ENCODE assay signal across 12 cellular contexts in the genomic region with DNA sequence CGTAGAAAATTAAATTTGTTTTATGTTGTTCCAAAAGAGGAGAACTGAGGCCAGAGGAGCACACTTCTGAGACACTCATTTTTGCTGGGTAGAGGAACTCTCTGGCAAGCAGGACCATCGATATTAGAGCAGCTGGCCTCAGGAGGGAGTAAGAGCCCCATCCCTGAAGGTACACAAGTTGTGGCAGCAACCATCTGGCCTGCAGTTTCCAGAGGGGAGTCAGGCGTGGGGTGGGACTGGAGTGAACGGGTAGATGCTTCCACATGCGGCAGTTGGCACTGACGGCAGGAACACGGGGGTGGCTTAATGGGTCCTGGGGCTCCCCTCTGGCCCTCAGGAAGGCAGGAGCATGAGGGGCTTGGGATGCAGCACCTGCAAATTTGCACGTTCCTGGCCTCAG. TPM values are rescaled to one million over a fixed set of nuclear protein-coding genes. Genes with fewer than 3 reads are reported as not detected.
A peak's percentile ranks its signal among the peaks of the same experiment; 100 is the strongest.
DNase-seq lines count a peak whose midpoint lies in the region; ATAC-seq, FAIRE-seq and TF ChIP-seq lines count a peak whose summit lies in the region.
"Had no signal": no experiment of that assay in that cellular context is flagged by ENCODE, and none has a peak within 500 bp of the region (broad histone marks: within the 10 kb centered on the region; RNA-seq: fewer than 3 reads in every experiment).

No MANE protein-coding gene starts in this region.

- RAD21 ChIA-PET in GM12878 (lab: Charles Lee; ENCODE audit: unreplicated experiment): interaction anchor here (1.0 to 11.8 kb wide), 5 partner anchors 16 to 89 kb away, joined by 3 to 196 read pairs (median 7); a partner anchor contains a TSS

- SMC1A ChIA-PET in GM12878 (lab: Charles Lee; ENCODE audit: uncharacterized antibody, unreplicated experiment): interaction anchor here (0.9 to 5.8 kb wide), 5 partner anchors 10 to 35 kb away, joined by 3 to 87 read pairs (median 12); a partner anchor contains a TSS

- TSS peak; percentile 91 for BruUV-seq in GM12878 (replicated peaks; lab: Mats Ljungman, UMichigan)

- peaks cover 10% of the 10 kb centered on the region for H3K9me3 Mint-ChIP-seq in activated T-cell treated with anti-CD3 and anti-CD28 coated beads, Interleukin-2, amount 50 U/mL, for 24 hours
- H3K9me3 Mint-ChIP-seq in activated T-cell treated with anti-CD3 and anti-CD28 coated beads, Interleukin-2, amount 50 U/mL, for 4 hours: peaks cover 12% of the 10 kb centered on the region

- H4K20me1 ChIP-seq in GM12878 (ENCODE audit: control insufficient read depth, insufficient read depth): no peaks in the 10 kb centered on the region

- peak overlapping the region; percentile 80; the same call in 1 of the 2 replicates for H3K27ac ChIP-seq in GM12878 (ENCODE audit: control insufficient read depth, insufficient read depth)
- peak overlapping the region in 7 of 8 donors; percentile 89 to 95 (median 92) for H3K27ac ChIP-seq in spleen

- H3K27me3 ChIP-seq in GM12878 (replicated peaks in 1 of 2; ENCODE audit: control insufficient read depth in 2 of 2, insufficient read depth in 2 of 2, low read length in 1 of 2) (no peaks in the 10 kb centered on the region), spleen (replicated peaks in 1 of 7) (no peaks in the 10 kb centered on the region), MG63 (no peaks in the 10 kb centered on the region)
- H3K27me3 ChIP-seq: BE2C had no signal

- peaks cover 36% of the 10 kb centered on the region for H3K79me2 ChIP-seq in GM12878 (ENCODE audit: control insufficient read depth, insufficient read depth, low read length)

- TF ChIP-seq RAD21 in GM12878 (IDR thresholded peaks at IDR 0.05; ENCODE audit: insufficient read depth, low read depth, low read length): peak; percentile 61

- in situ Hi-C loops in GM12878 (cut with MboI): no loop called here

- TF ChIP-seq POLR2A in GM12878 (IDR thresholded peaks at IDR 0.05; ENCODE audit: low read depth, low read length) (no peak), spleen (IDR thresholded peaks at IDR 0.05) (no peak)

- ATAC-seq in activated T-cell treated with anti-CD3 and anti-CD28 coated beads, Interleukin-2, amount 50 U/mL, for 4 hours: no peak
- no peak for ATAC-seq in GM12878
- ATAC-seq in left lobe of liver: no peak

- intact Hi-C loops in GM12878 (cut with micrococcal nuclease; ENCODE audit: unreplicated experiment) (loop anchor here (2.0 kb wide), 2 partner anchors 19 to 35 kb away; a partner anchor contains a TSS), spleen (cut with DNase I; ENCODE audit: low total_unique reads) (no loop called here)

- no peak overlapping the region for H2AFZ ChIP-seq in GM12878 (ENCODE audit: control insufficient read depth, low read depth, low read length)

- H3K27me3 Mint-ChIP-seq in activated T-cell treated with anti-CD3 and anti-CD28 coated beads, Interleukin-2, amount 50 U/mL, for 24 hours: no peaks in the 10 kb centered on the region
- no peaks in the 10 kb centered on the region for H3K27me3 Mint-ChIP-seq in activated T-cell treated with anti-CD3 and anti-CD28 coated beads, Interleukin-2, amount 50 U/mL, for 4 hours (ENCODE audit: low read depth)

- H3K4me3 ChIP-seq in GM12878: no peak overlapping the region
- no peak overlapping the region for H3K4me3 ChIP-seq in spleen
- H3K4me3 ChIP-seq in MG63: no peak overlapping the region
- H3K4me3 ChIP-seq: lung had no signal

- H3K4me1 Mint-ChIP-seq in activated T-cell treated with anti-CD3 and anti-CD28 coated beads, Interleukin-2, amount 50 U/mL, for 24 hours (ENCODE audit: low read depth): peaks cover 90% of the 10 kb centered on the region
- H3K4me1 Mint-ChIP-seq in activated T-cell treated with anti-CD3 and anti-CD28 coated beads, Interleukin-2, amount 50 U/mL, for 4 hours (ENCODE audit: low read depth): peaks cover 89% of the 10 kb centered on the region

- no peak overlapping the region for H3K9ac ChIP-seq in GM12878 (ENCODE audit: control insufficient read depth, insufficient read depth, low read length)

- TF ChIP-seq EP300 in GM12878 (IDR thresholded peaks at IDR 0.05; ENCODE audit: borderline replicate concordance in 1 of 2, control insufficient read depth in 1 of 2, low read depth in 2 of 2, low read length in 2 of 2): no peak

- H3K36me3 Mint-ChIP-seq in activated T-cell treated with anti-CD3 and anti-CD28 coated beads, Interleukin-2, amount 50 U/mL, for 24 hours (ENCODE audit: low read depth): peaks cover 90% of the 10 kb centered on the region
- peaks cover 40% of the 10 kb centered on the region for H3K36me3 Mint-ChIP-seq in activated T-cell treated with anti-CD3 and anti-CD28 coated beads, Interleukin-2, amount 50 U/mL, for 4 hours (ENCODE audit: insufficient read depth)

- no peak overlapping the region for H3K4me3 Mint-ChIP-seq in activated T-cell treated with anti-CD3 and anti-CD28 coated beads, Interleukin-2, amount 50 U/mL, for 24 hours
- H3K4me3 Mint-ChIP-seq in activated T-cell treated with anti-CD3 and anti-CD28 coated beads, Interleukin-2, amount 50 U/mL, for 4 hours: no peak overlapping the region

- no peak for FAIRE-seq in GM12878 (lab: Jason Lieb, UNC)

- no peak overlapping the region for H3K4me2 ChIP-seq in GM12878 (ENCODE audit: control insufficient read depth, insufficient read depth)

- POLR2A ChIA-PET in GM12878 (lab: Charles Lee): interaction anchor here (0.7 to 11.6 kb wide), 4 partner anchors 10 to 42 kb away, joined by 3 to 246 read pairs (median 3); a partner anchor contains a TSS

- H3K4me1 ChIP-seq in GM12878 (ENCODE audit: control insufficient read depth, insufficient read depth, low read length) (peaks cover 70% of the 10 kb centered on the region), spleen (peaks cover 46 to 94% (median 88%) of the 10 kb centered on the region in 6 donors)
- H3K4me1 ChIP-seq: BE2C had no signal

- peak overlapping the region; percentile 96 for H3K27ac Mint-ChIP-seq in activated T-cell treated with anti-CD3 and anti-CD28 coated beads, Interleukin-2, amount 50 U/mL, for 24 hours

- CTCF ChIA-PET in GM12878 (lab: Yijun Ruan, JAX): interaction anchor here (1.1 to 4.9 kb wide), 8 partner anchors 9 to 84 kb away, joined by 4 to 66 read pairs (median 5); no protein-coding TSS in a partner anchor

- H3K36me3 ChIP-seq in GM12878 (ENCODE audit: control insufficient read depth in 2 of 2, insufficient read depth in 2 of 2, low read length in 1 of 2) (peaks cover 24 to 41% of the 10 kb centered on the region in 2 experiments), spleen (peaks cover 0 to 62% (median 28%) of the 10 kb centered on the region in 6 donors), MG63 (no peaks in the 10 kb centered on the region)
- H3K36me3 ChIP-seq: BE2C had no signal

- H3K9me3 ChIP-seq in GM12878 (replicated peaks; ENCODE audit: control insufficient read depth, insufficient read depth, low read length) (peaks cover 4% of the 10 kb centered on the region; the same call in 2 of the 3 replicates), spleen (no peaks in the 10 kb centered on the region), MG63 (no peaks in the 10 kb centered on the region)

- DNase-seq in activated T-cell treated with anti-CD3 and anti-CD28 coated beads, Interleukin-2, amount 50 U/mL, for 24 hours: no peak
- DNase-seq in activated T-cell treated with anti-CD3 and anti-CD28 coated beads, Interleukin-2, amount 50 U/mL, for 4 hours: no peak
- DNase-seq in NCI-H1694 (lab: John Stamatoyannopoulos, UW): peak; percentile 55
- DNase-seq in GM12878 (ENCODE audit: low read depth, low spot score): no peak
- DNase-seq in spleen: peak; percentile 82
- DNase-seq in MG63: no peak
- DNase-seq in left lobe of liver (ENCODE audit: low spot score): no peak
- DNase-seq in NCI-H446 (lab: John Stamatoyannopoulos, UW): no peak
- DNase-seq: BE2C, SIG-M5 had no signal

- WGBS in GM12878 (ENCODE audit: insufficient coverage, insufficient replicate concordance, low lambda C conversion rate, missing lambda C conversion rate): 66% methylated on average over 7 of the region's 8 CpGs
- WGBS in spleen, 5 donors: 62 to 76% (median 73%) methylated on average over 7 to 8 of the region's 8 CpGs

- TF ChIP-seq CTCF in GM12878 (IDR thresholded peaks at IDR 0.05 in 2 of 3, conservative IDR thresholded peaks at IDR 0.05 in 1 of 3; ENCODE audit: control insufficient read depth in 2 of 3, extremely low read depth in 1 of 3, insufficient read depth in 1 of 3, low read depth in 3 of 3, low read length in 3 of 3) (peak; percentile 18 to 48 (median 24); a peak in 4 of 6 replicates), spleen (IDR thresholded peaks at IDR 0.05 in 8 of 11, conservative IDR thresholded peaks at IDR 0.05 in 3 of 11) (peak in 2 of 11 experiments; percentile 22 to 34)

RNA-seq across cellular contexts. Expression of a gene that starts 13.2 kb away (rescaled TPM):
- total RNA-seq in activated T-cell treated with anti-CD3 and anti-CD28 coated beads, Interleukin-2, amount 50 U/mL, for 4 hours: 1 to 10 TPM; 1.7 to 2.3 (median 1.9) TPM
- 12.3 and 12.5 TPM in 2 replicates for total RNA-seq in GM12878 (2013; cell fraction: nucleolus; rRNA removed)
- 3.6 and 4.5 TPM in 2 replicates for total RNA-seq in GM12878 (2014; rRNA removed)
- 2.5 and 2.8 TPM in 2 replicates for total RNA-seq in GM12878 (2014; rRNA removed; fragmentation: Illumina TruSeq; extraction: Trizol)
- total RNA-seq in GM12878 (2021): 4.5 TPM in 2 replicates
- polyA plus RNA-seq in GM12878 (2011; ENCODE audit: low read depth): 2.6 TPM
- 3.6 and 4.3 TPM in 2 replicates for polyA plus RNA-seq in GM12878 (2011; rRNA removed)
- polyA plus RNA-seq in GM12878 (2011; cell fraction: cytosol; rRNA removed): 4.7 and 5.3 TPM in 2 replicates
- 10.9 and 11.1 TPM in 2 replicates for polyA plus RNA-seq in GM12878 (2011; cell fraction: nucleus; rRNA removed)
- polyA plus RNA-seq in GM12878 (2012): 5.5 and 6.9 TPM in 2 replicates
- polyA plus RNA-seq in GM12878 (2014; fragmentation: Illumina TruSeq; extraction: Trizol): 1.6 and 2.3 TPM in 2 replicates
- under 1 TPM; 0.03 to 0.46 TPM for polyA plus RNA-seq in GM12878 (2014; fragmentation: Nextera tagmentation; extraction: Ambion mirVana)
- polyA plus RNA-seq in GM12878 (2014; rRNA removed): 4.0 and 4.3 TPM in 2 replicates
- polyA plus RNA-seq in GM12878 (2016; fragmentation: Nextera tagmentation; extraction: Ambion mirVana): 1 to 10 TPM in 1 of 2 experiments, under 1 TPM in 1; 0.74 to 1.2 TPM
- 6.1 and 11.3 TPM in 2 replicates for polyA minus RNA-seq in GM12878 (2011; rRNA and poly(A)+ RNA removed)
- 2.7 and 3.5 TPM in 2 replicates for polyA minus RNA-seq in GM12878 (2011; cell fraction: cytosol; rRNA and poly(A)+ RNA removed)
- polyA minus RNA-seq in GM12878 (2011; cell fraction: nucleus; rRNA and poly(A)+ RNA removed): 3.1 and 4.2 TPM in 2 replicates
- total RNA-seq in spleen: 1 to 10 TPM in 3 of 7 donors, under 1 TPM in 4; 0.56 to 2.0 (median 0.95) TPM
- 1 to 10 TPM; 1.2 to 2.0 (median 1.5) TPM for polyA plus RNA-seq in spleen
- total RNA-seq in MG63 (2014; rRNA removed; shearing (Covaris generic); ENCODE audit: low replicate concordance): not detected in 2 replicates
- total RNA-seq in left lobe of liver: not detected
- total RNA-seq: urinary bladder had no signal
- polyA plus RNA-seq: urinary bladder had no signal

RNA-seq across cellular contexts. Expression of a gene that starts 18.6 kb away (rescaled TPM):
- total RNA-seq in activated T-cell treated with anti-CD3 and anti-CD28 coated beads, Interleukin-2, amount 50 U/mL, for 4 hours: 100 to 1,000 TPM; 388 to 432 (median 395) TPM
- total RNA-seq in GM12878 (2013; cell fraction: nucleolus; rRNA removed): 143 and 150 TPM in 2 replicates
- 251 and 282 TPM in 2 replicates for total RNA-seq in GM12878 (2014; rRNA removed)
- total RNA-seq in GM12878 (2014; rRNA removed; fragmentation: Illumina TruSeq; extraction: Trizol): 135 and 149 TPM in 2 replicates
- total RNA-seq in GM12878 (2021): 382 and 386 TPM in 2 replicates
- 314 TPM for polyA plus RNA-seq in GM12878 (2011; ENCODE audit: low read depth)
- polyA plus RNA-seq in GM12878 (2011; rRNA removed): 84.4 and 296 TPM in 2 replicates
- polyA plus RNA-seq in GM12878 (2011; cell fraction: cytosol; rRNA removed): 317 and 416 TPM in 2 replicates
- polyA plus RNA-seq in GM12878 (2011; cell fraction: nucleus; rRNA removed): 561 and 566 TPM in 2 replicates
- polyA plus RNA-seq in GM12878 (2012): 512 and 607 TPM in 2 replicates
- 166 and 339 TPM in 2 replicates for polyA plus RNA-seq in GM12878 (2014; fragmentation: Illumina TruSeq; extraction: Trizol)
- 100 to 1,000 TPM; 102 to 108 TPM for polyA plus RNA-seq in GM12878 (2014; fragmentation: Nextera tagmentation; extraction: Ambion mirVana)
- 313 and 369 TPM in 2 replicates for polyA plus RNA-seq in GM12878 (2014; rRNA removed)
- 100 to 1,000 TPM; 320 to 330 TPM for polyA plus RNA-seq in GM12878 (2016; fragmentation: Nextera tagmentation; extraction: Ambion mirVana)
- 200 and 233 TPM in 2 replicates for polyA minus RNA-seq in GM12878 (2011; rRNA and poly(A)+ RNA removed)
- polyA minus RNA-seq in GM12878 (2011; cell fraction: cytosol; rRNA and poly(A)+ RNA removed): 155 and 158 TPM in 2 replicates
- polyA minus RNA-seq in GM12878 (2011; cell fraction: nucleus; rRNA and poly(A)+ RNA removed): 185 and 303 TPM in 2 replicates
- 100 to 1,000 TPM; 270 to 493 (median 363) TPM for total RNA-seq in spleen
- polyA plus RNA-seq in spleen: 100 to 1,000 TPM; 389 to 421 (median 410) TPM
- total RNA-seq in MG63 (2014; rRNA removed; shearing (Covaris generic); ENCODE audit: low replicate concordance): not detected in 2 replicates
- 4.5 TPM for total RNA-seq in left lobe of liver

RNA-seq across cellular contexts. Expression of a gene that starts 37.4 kb away (rescaled TPM):
- 1 to 10 TPM in 2 of 3 donors, under 1 TPM in 1; 0.96 to 2.4 (median 1.2) TPM for total RNA-seq in activated T-cell treated with anti-CD3 and anti-CD28 coated beads, Interleukin-2, amount 50 U/mL, for 4 hours
- total RNA-seq in GM12878 (2013; cell fraction: nucleolus; rRNA removed): 23.7 and 26.2 TPM in 2 replicates
- total RNA-seq in GM12878 (2014; rRNA removed) (1.1 and 1.3 TPM in 2 replicates), GM12878 (2014; rRNA removed; fragmentation: Illumina TruSeq; extraction: Trizol) (1.6 and 1.7 TPM in 2 replicates), GM12878 (2021) (2.1 and 2.4 TPM in 2 replicates), spleen (10 to 100 TPM in 1 of 7 donors, 1 to 10 TPM in 6; 5.3 to 10.3 (median 6.9) TPM), left lobe of liver (12.6 TPM)
- 2.3 TPM for polyA plus RNA-seq in GM12878 (2011; ENCODE audit: low read depth)
- polyA plus RNA-seq in GM12878 (2011; rRNA removed) (3.9 and 4.1 TPM in 2 replicates), GM12878 (2014; fragmentation: Illumina TruSeq; extraction: Trizol) (1.1 and 1.5 TPM in 2 replicates), GM12878 (2014; fragmentation: Nextera tagmentation; extraction: Ambion mirVana) (under 1 TPM; 0.16 to 0.18 TPM), GM12878 (2014; rRNA removed) (2.5 and 2.7 TPM in 2 replicates), GM12878 (2016; fragmentation: Nextera tagmentation; extraction: Ambion mirVana) (1 to 10 TPM in 1 of 2 experiments, under 1 TPM in 1; 0.99 to 1.1 TPM), spleen (1 to 10 TPM; 7.7 to 8.9 (median 8.8) TPM)
- polyA plus RNA-seq in GM12878 (2011; cell fraction: cytosol; rRNA removed): 4.7 and 5.2 TPM in 2 replicates
- 23.6 and 35.1 TPM in 2 replicates for polyA plus RNA-seq in GM12878 (2011; cell fraction: nucleus; rRNA removed)
- 3.4 and 3.7 TPM in 2 replicates for polyA plus RNA-seq in GM12878 (2012)
- 5.9 and 8.9 TPM in 2 replicates for polyA minus RNA-seq in GM12878 (2011; rRNA and poly(A)+ RNA removed)
- 2.8 and 4.1 TPM in 2 replicates for polyA minus RNA-seq in GM12878 (2011; cell fraction: cytosol; rRNA and poly(A)+ RNA removed)
- 14.0 and 16.0 TPM in 2 replicates for polyA minus RNA-seq in GM12878 (2011; cell fraction: nucleus; rRNA and poly(A)+ RNA removed)
- total RNA-seq in MG63 (2014; rRNA removed; shearing (Covaris generic); ENCODE audit: low replicate concordance): 3.9 and 23.9 TPM in 2 replicates

RNA-seq across cellular contexts. Expression of a gene that starts 56.8 kb away (rescaled TPM):
- total RNA-seq in activated T-cell treated with anti-CD3 and anti-CD28 coated beads, Interleukin-2, amount 50 U/mL, for 4 hours: 10 to 100 TPM in 1 of 3 donors, 1 to 10 TPM in 2; 9.0 to 10.9 (median 9.7) TPM
- total RNA-seq in GM12878 (2013; cell fraction: nucleolus; rRNA removed): 94.2 and 114 TPM in 2 replicates
- total RNA-seq in GM12878 (2014; rRNA removed) (23.2 TPM in 2 replicates), GM12878 (2014; rRNA removed; fragmentation: Illumina TruSeq; extraction: Trizol) (17.2 and 18.3 TPM in 2 replicates), GM12878 (2021) (25.8 and 26.0 TPM in 2 replicates), spleen (100 to 1,000 TPM in 6 of 7 donors, 10 to 100 TPM in 1; 97.5 to 238 (median 118) TPM), left lobe of liver (5.2 TPM)
- polyA plus RNA-seq in GM12878 (2011; ENCODE audit: low read depth): 7.0 TPM
- polyA plus RNA-seq in GM12878 (2011; rRNA removed) (19.4 and 24.1 TPM in 2 replicates), GM12878 (2014; fragmentation: Illumina TruSeq; extraction: Trizol) (9.1 and 16.6 TPM in 2 replicates), GM12878 (2014; fragmentation: Nextera tagmentation; extraction: Ambion mirVana) (1 to 10 TPM; 1.5 to 1.8 TPM), GM12878 (2014; rRNA removed) (23.6 and 27.3 TPM in 2 replicates), GM12878 (2016; fragmentation: Nextera tagmentation; extraction: Ambion mirVana) (10 to 100 TPM; 12.4 TPM), spleen (10 to 100 TPM; 35.3 to 58.1 (median 53.6) TPM)
- polyA plus RNA-seq in GM12878 (2011; cell fraction: cytosol; rRNA removed): 22.7 and 30.1 TPM in 2 replicates
- 148 and 167 TPM in 2 replicates for polyA plus RNA-seq in GM12878 (2011; cell fraction: nucleus; rRNA removed)
- polyA plus RNA-seq in GM12878 (2012): 15.7 and 21.2 TPM in 2 replicates
- 14.9 and 23.6 TPM in 2 replicates for polyA minus RNA-seq in GM12878 (2011; rRNA and poly(A)+ RNA removed)
- polyA minus RNA-seq in GM12878 (2011; cell fraction: cytosol; rRNA and poly(A)+ RNA removed): 5.5 and 6.7 TPM in 2 replicates
- 23.1 and 31.4 TPM in 2 replicates for polyA minus RNA-seq in GM12878 (2011; cell fraction: nucleus; rRNA and poly(A)+ RNA removed)
- total RNA-seq in MG63 (2014; rRNA removed; shearing (Covaris generic); ENCODE audit: low replicate concordance): 0.36 TPM in 1 of 2 replicates, not detected in the other

Comparison
In these comparisons a context has a peak if more than half of its experiments do, and no peak if none do; other contexts are left out.
1. DNase-seq: peak in NCI-H1694 (single experiment) and spleen (single experiment); none in activated T-cell treated with anti-CD3 and anti-CD28 coated beads, Interleukin-2, amount 50 U/mL, for 24 hours (single experiment), activated T-cell treated with anti-CD3 and anti-CD28 coated beads, Interleukin-2, amount 50 U/mL, for 4 hours (single experiment), GM12878 (single experiment), MG63 (single experiment), left lobe of liver (single experiment) and NCI-H446 (0 of 2).
2. RNA of a gene that starts 18.6 kb away (total RNA-seq): 388 to 432 TPM in activated T-cell treated with anti-CD3 and anti-CD28 coated beads, Interleukin-2, amount 50 U/mL, for 4 hours, 270 to 493 TPM in spleen and 135 to 386 TPM in GM12878; 4.5 TPM in left lobe of liver (single experiment) and not detected in MG63; every median in the first group is over 10 times any median in the second.